ENCODE assay signal across 20 cellular contexts in the genomic region with DNA sequence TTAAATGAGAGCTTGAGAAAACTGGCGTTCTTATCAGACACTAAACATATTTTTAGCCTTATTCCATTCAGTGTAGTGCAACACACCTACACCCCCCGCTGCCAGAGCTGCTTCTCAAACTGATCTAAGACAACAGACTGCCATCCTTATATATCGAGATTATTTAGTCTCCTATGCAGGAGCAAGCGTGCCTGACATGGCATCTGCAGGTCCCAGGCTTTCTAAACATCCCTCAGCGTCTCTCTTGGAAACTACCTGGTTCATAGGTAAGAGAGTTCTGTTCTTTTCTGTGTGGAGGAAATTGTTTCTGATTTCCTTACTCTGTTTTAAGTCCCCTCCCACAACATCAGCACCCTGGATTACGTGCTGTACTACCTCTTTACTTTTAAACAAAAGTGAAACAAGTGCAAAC.
DNase-seq lines count a peak whose midpoint lies in the region; ATAC-seq, FAIRE-seq and TF ChIP-seq lines count a peak whose summit lies in the region.
"Had no signal": no experiment of that assay in that cellular context is flagged by ENCODE, and none has a peak within 500 bp of the region (broad histone marks: within the 10 kb centered on the region; RNA-seq: fewer than 3 reads in every experiment).

No MANE protein-coding gene starts in this region.

- H2AFZ ChIP-seq in keratinocyte (ENCODE audit: control insufficient read depth, low read length), result peak overlapping the region; percentile 17

- intact Hi-C loops in tibial artery (cut with DNase I; ENCODE audit: low total_unique reads), result no loop called here

- no peaks in the 10 kb centered on the region for H4K20me1 ChIP-seq in keratinocyte (ENCODE audit: control insufficient read depth, extremely low read depth, insufficient read depth, low read length)

- dilution Hi-C loops in keratinocyte (cut with MboI; ENCODE audit: extremely low pct_ligation_motif_present, low sequenced_read_pairs), result no loop called here

- H3K27ac ChIP-seq in RWPE2 (ENCODE audit: poor library complexity, severe bottlenecking) (no peak overlapping the region), keratinocyte (ENCODE audit: control insufficient read depth, insufficient read depth, low read length) (no peak overlapping the region), tibial artery (peak overlapping the region in 1 of 2 donors; percentile 13)
- H3K27ac ChIP-seq: cardiac muscle cell, skin epidermis had no signal

- peak; percentile 33 for DNase-seq in HT-29 (ENCODE audit: low spot score)
- no peak for DNase-seq in RWPE2 (ENCODE audit: low spot score)
- no peak for DNase-seq in keratinocyte (ENCODE audit: low read depth, low spot score)
- no peak for DNase-seq in tibial artery
- DNase-seq in NOMO-1 (lab: John Stamatoyannopoulos, UW; ENCODE audit: unreplicated experiment in 2 of 2), result no peak
- no peak for DNase-seq in UCSD-AML1 (lab: John Stamatoyannopoulos, UW; ENCODE audit: unreplicated experiment)
- DNase-seq in inferior parietal cortex (ENCODE audit: extremely low spot score), result no peak
- DNase-seq: activated CD4-positive, CD25-positive, alpha-beta regulatory T cell treated with anti-CD3 and anti-CD28 coated beads, Interleukin-2, amount 50 U/mL, for 72 hours; DMS79; effector memory CD8-positive, alpha-beta T cell; foreskin melanocyte; IMR-90; mammary epithelial cell; NCI-H1417; NCI-H446; RPMI8226; T-cell had no signal

- FAIRE-seq in keratinocyte (lab: Jason Lieb, UNC), result no peak

- ATAC-seq in RWPE2 (ENCODE audit: low read depth) (peak; percentile 37; the same call in 2 of the 3 replicates), HG02973 (IDR thresholded peaks at IDR 0.05; ENCODE audit: unreplicated experiment) (no peak)
- ATAC-seq: effector memory CD8-positive, alpha-beta T cell; T-cell had no signal

- no peak overlapping the region for H3K9ac ChIP-seq in keratinocyte (ENCODE audit: control insufficient read depth, extremely low read depth, insufficient read depth, low read length)

- H3K4me2 ChIP-seq in keratinocyte (ENCODE audit: control insufficient read depth, extremely low read depth, insufficient read depth, low read depth, low read length), result no peak overlapping the region

- TF ChIP-seq CTCF in RWPE2 (IDR thresholded peaks at IDR 0.05; ENCODE audit: poor library complexity, severe bottlenecking), result no peak
- TF ChIP-seq CTCF in keratinocyte (optimal IDR thresholded peaks at IDR 0.05 in 1 of 3, IDR thresholded peaks at IDR 0.05 in 1 of 3, conservative IDR thresholded peaks at IDR 0.05 in 1 of 3; ENCODE audit: extremely low read depth in 1 of 3, insufficient read depth in 2 of 3, low read length in 3 of 3), result no peak
- TF ChIP-seq CTCF in tibial artery (IDR thresholded peaks at IDR 0.05), result no peak

- H3K4me3 ChIP-seq in RWPE2 (ENCODE audit: severe bottlenecking) (peak overlapping the region; percentile 10), keratinocyte (ENCODE audit: control insufficient read depth in 2 of 3, extremely low read depth in 1 of 3, insufficient read depth in 2 of 3, low read depth in 1 of 3, low read length in 3 of 3) (no peak overlapping the region), tibial artery (peak overlapping the region; percentile 39 to 43)
- H3K4me3 ChIP-seq: cardiac muscle cell, skin epidermis had no signal

- H3K27me3 ChIP-seq in RWPE2 (ENCODE audit: insufficient read depth, poor library complexity, severe bottlenecking), result no peaks in the 10 kb centered on the region
- H3K27me3 ChIP-seq in keratinocyte (ENCODE audit: control insufficient read depth, extremely low read depth, insufficient read depth, low read length), result no peaks in the 10 kb centered on the region
- H3K27me3 ChIP-seq in tibial artery, result no peaks in the 10 kb centered on the region
- H3K27me3 ChIP-seq: cardiac muscle cell had no signal

- no peaks in the 10 kb centered on the region for H3K9me1 ChIP-seq in keratinocyte (ENCODE audit: control insufficient read depth, extremely low read depth, insufficient read depth, low read length)

- H3K79me2 ChIP-seq in keratinocyte (ENCODE audit: control insufficient read depth, insufficient read depth, low read length), result no peaks in the 10 kb centered on the region

- H3K9me3 ChIP-seq in RWPE2 (ENCODE audit: severe bottlenecking), result no peaks in the 10 kb centered on the region
- H3K9me3 ChIP-seq in keratinocyte (ENCODE audit: control insufficient read depth, low read depth, low read length), result no peaks in the 10 kb centered on the region
- H3K9me3 ChIP-seq in tibial artery, result no peaks in the 10 kb centered on the region

- H3K36me3 ChIP-seq in RWPE2 (ENCODE audit: low read depth), result no peaks in the 10 kb centered on the region
- H3K36me3 ChIP-seq in keratinocyte (ENCODE audit: control insufficient read depth in 2 of 2, extremely low read depth in 1 of 2, insufficient read depth in 2 of 2, low read length in 2 of 2), result no peaks in the 10 kb centered on the region
- H3K36me3 ChIP-seq in tibial artery, result no peaks in the 10 kb centered on the region
- H3K36me3 ChIP-seq: cardiac muscle cell had no signal

- H3K4me1 ChIP-seq in RWPE2 (ENCODE audit: insufficient read depth, poor library complexity, severe bottlenecking), result peaks cover 21% of the 10 kb centered on the region
- H3K4me1 ChIP-seq in keratinocyte (ENCODE audit: control insufficient read depth, extremely low read depth, insufficient read depth, low read length), result peaks cover 10% of the 10 kb centered on the region
- peaks cover 0 to 22% (median 1%) of the 10 kb centered on the region in 4 donors for H3K4me1 ChIP-seq in tibial artery

Comparison
In these comparisons a context has a peak if more than half of its experiments do, and no peak if none do; other contexts are left out.
1. H3K4me3 ChIP-seq: peak in RWPE2 (single experiment) and tibial artery (2 of 2); none in keratinocyte (0 of 3).